ENCODE assay signal across 16 cellular contexts in genomic region chr20:52200870-52201269, GRCh38. TPM values are rescaled to one million over a fixed set of nuclear protein-coding genes. Genes with fewer than 3 reads are reported as not detected.
DNase-seq lines count a peak whose midpoint lies in the region; ATAC-seq and TF ChIP-seq lines count a peak whose summit lies in the region.
"Had no signal": no experiment of that assay in that cellular context is flagged by ENCODE, and none has a peak within 500 bp of the region (broad histone marks: within the 10 kb centered on the region; RNA-seq: fewer than 3 reads in every experiment).

No MANE protein-coding gene starts in this region.

- POLR2A ChIA-PET in IMR-90 (lab: Charles Lee; ENCODE audit: unreplicated experiment), result no interaction called here
- POLR2A ChIA-PET in PC-9 (lab: Charles Lee; ENCODE audit: unreplicated experiment), result no interaction called here
- POLR2A ChIA-PET in HEK293T (lab: Yijun Ruan, JAX), result interaction anchor here (1.5 kb wide), 1 partner anchor 9 kb away, joined by 5 read pairs; the partner anchor contains the start of gene ZFP64

- no peak overlapping the region for H3K4ac ChIP-seq in IMR-90 (ENCODE audit: low read depth, low read length)

- in situ Hi-C loops in IMR-90 (cut with MboI; ENCODE audit: low sequenced_read_pairs), result no loop called here

- H3K4me3 ChIP-seq in IMR-90 (ENCODE audit: insufficient read depth, low read depth, low read length) (no peak overlapping the region), PC-9 (no peak overlapping the region), fibroblast of the aortic adventitia (ENCODE audit: low read depth, low read length) (no peak overlapping the region)
- H3K4me3 ChIP-seq: left lung, mucosa of descending colon, SK-N-MC had no signal

- H3K27ac ChIP-seq in IMR-90 (ENCODE audit: insufficient read depth, low read length), result no peak overlapping the region
- 0 out of 2 replicates have a peak overlapping the region, but pooled peaks have one; percentile 20 for H3K27ac ChIP-seq in PC-9
- H3K27ac ChIP-seq: left lung, SK-N-MC had no signal

- H3F3A ChIP-seq in PC-9 (ENCODE audit: insufficient read depth, low read depth), result 0 out of 2 replicates have a peak, but pooled peaks cover 7% of the 10 kb centered on the region

- no peaks in the 10 kb centered on the region for H3K9me2 ChIP-seq in PC-9 (ENCODE audit: insufficient read depth)

- no peak overlapping the region for H2AFZ ChIP-seq in IMR-90 (replicated peaks; ENCODE audit: low read length, poor library complexity)
- 0 out of 2 replicates have a peak overlapping the region, but pooled peaks have one; percentile 7 for H2AFZ ChIP-seq in PC-9

- H3K79me2 ChIP-seq in PC-9 (ENCODE audit: low read depth), result no peaks in the 10 kb centered on the region

- no peak overlapping the region for H3K9ac ChIP-seq in IMR-90 (ENCODE audit: low read depth, low read length)

- ATAC-seq in IMR-90 (ENCODE audit: low read depth), result no peak
- ATAC-seq in GM18858 (IDR thresholded peaks at IDR 0.05; ENCODE audit: unreplicated experiment), result no peak
- ATAC-seq: activated T-helper 17 cell treated with anti-CD3 and anti-CD28 coated beads, Interleukin-2, amount 50 U/mL, for 72 hours; mucosa of descending colon; PC-3 had no signal

- BruUV-seq in IMR-90 (replicated peaks; lab: Mats Ljungman, UMichigan), result no TSS peak
- BruUV-seq in PC-9 (replicated peaks; lab: Mats Ljungman, UMichigan), result no TSS peak

- no peak overlapping the region for H3K4me2 ChIP-seq in IMR-90 (ENCODE audit: low read depth, low read length)
- peak overlapping the region; percentile 13; the same call in 1 of the 2 replicates for H3K4me2 ChIP-seq in PC-9

- DNase-seq in IMR-90 (peak; percentile 8), NCI-H2029 treated with DMSO at 0.1 percent for 48 hours (lab: John Stamatoyannopoulos, UW) (peak; percentile 17), PC-9 (no peak), fibroblast of the aortic adventitia (ENCODE audit: low read depth) (peak; percentile 20), NCI-H524 treated with DMSO at 0.1 percent for 48 hours (lab: John Stamatoyannopoulos, UW) (no peak), HEK293T (ENCODE audit: extremely low spot score) (no peak)
- DNase-seq: activated CD4-positive, CD25-positive, alpha-beta regulatory T cell treated with anti-CD3 and anti-CD28 coated beads, Interleukin-2, amount 50 U/mL, for 72 hours; AML-193; glutamatergic neuron; left lung; mucosa of descending colon; NCI-H526; PC-3 had no signal

- H3K14ac ChIP-seq in IMR-90 (replicated peaks; ENCODE audit: low read depth, low read length), result no peak overlapping the region

- peaks cover 3% of the 10 kb centered on the region for H3K27me3 ChIP-seq in IMR-90 (ENCODE audit: control insufficient read depth, insufficient read depth, low read length)
- no peaks in the 10 kb centered on the region for H3K27me3 ChIP-seq in PC-9 (ENCODE audit: insufficient read depth, low read depth)
- H3K27me3 ChIP-seq: left lung had no signal

- H2BK20ac ChIP-seq in IMR-90 (ENCODE audit: low read depth, low read length), result no peak overlapping the region

- H4K91ac ChIP-seq in IMR-90 (ENCODE audit: insufficient read depth, low read depth, low read length), result no peak overlapping the region

- H2BK15ac ChIP-seq in IMR-90 (ENCODE audit: low read depth, low read length), result no peak overlapping the region

- H3K23ac ChIP-seq in IMR-90 (ENCODE audit: low read depth, low read length), result no peak overlapping the region

- dilution Hi-C loops in IMR-90 (cut with HindIII; ENCODE audit: low sequenced_read_pairs, unreplicated experiment), result no loop called here

- H3K4me1 ChIP-seq in IMR-90 (ENCODE audit: control insufficient read depth, insufficient read depth, low read length) (no peaks in the 10 kb centered on the region; the same call in 1 of the 2 replicates), PC-9 (replicated peaks; ENCODE audit: insufficient read depth) (no peaks in the 10 kb centered on the region; the same call in 1 of the 2 replicates)
- H3K4me1 ChIP-seq: left lung had no signal

- no peak overlapping the region for H2BK5ac ChIP-seq in IMR-90 (ENCODE audit: low read depth, low read length, poor library complexity, severe bottlenecking)

- no peak for TF ChIP-seq CTCF in IMR-90 (conservative IDR thresholded peaks at IDR 0.05; ENCODE audit: low read depth, low read length)
- no peak for TF ChIP-seq CTCF in PC-9 (conservative IDR thresholded peaks at IDR 0.05)
- no peak for TF ChIP-seq CTCF in fibroblast of the aortic adventitia (IDR thresholded peaks at IDR 0.05; ENCODE audit: insufficient read depth, low read length)

- H2BK120ac ChIP-seq in IMR-90 (ENCODE audit: low read depth, low read length), result no peak overlapping the region

- no peaks in the 10 kb centered on the region for H4K20me1 ChIP-seq in IMR-90 (ENCODE audit: insufficient read depth, low read length)
- H4K20me1 ChIP-seq in PC-9 (ENCODE audit: insufficient read depth), result no peaks in the 10 kb centered on the region

- no peak overlapping the region for H3K56ac ChIP-seq in IMR-90 (ENCODE audit: extremely low read depth, insufficient read depth, low read length)

- H4K8ac ChIP-seq in IMR-90 (ENCODE audit: low read depth in 2 of 2, low read length in 2 of 2), result no peak overlapping the region

- TF ChIP-seq POLR2A in IMR-90 (IDR thresholded peaks at IDR 0.05; ENCODE audit: low read depth, low read length), result no peak

- H4K5ac ChIP-seq in IMR-90 (ENCODE audit: low read depth, low read length), result no peak overlapping the region

- no peak overlapping the region for H2AK9ac ChIP-seq in IMR-90 (replicated peaks; ENCODE audit: low read depth, low read length, poor library complexity)

- no CpG with 5 or more reads among the region's 2 CpGs for WGBS in IMR-90 (ENCODE audit: extremely low coverage in 2 of 2, insufficient read length in 1 of 2), 2 experiments

- H3K9me3 ChIP-seq in IMR-90 (ENCODE audit: control insufficient read depth, insufficient read depth, low read length) (no peaks in the 10 kb centered on the region), PC-9 (ENCODE audit: insufficient read depth, low read depth) (no peaks in the 10 kb centered on the region)
- H3K9me3 ChIP-seq: left lung, mucosa of descending colon had no signal

- no peak overlapping the region for H3K18ac ChIP-seq in IMR-90 (ENCODE audit: low read depth, low read length)

- H3K36me3 ChIP-seq in IMR-90 (ENCODE audit: control insufficient read depth, insufficient read depth, low read length) (no peaks in the 10 kb centered on the region), PC-9 (ENCODE audit: low read depth) (no peaks in the 10 kb centered on the region)
- H3K36me3 ChIP-seq: left lung had no signal

- intact Hi-C loops in IMR-90 (cut with micrococcal nuclease), result no loop called here
- intact Hi-C loops in PC-9 (cut with micrococcal nuclease; ENCODE audit: unreplicated experiment), result loop anchor here (2.0 kb wide), 1 partner anchor 26 kb away; no protein-coding TSS in a partner anchor

- no peaks in the 10 kb centered on the region for H3K79me1 ChIP-seq in IMR-90 (ENCODE audit: low read depth in 1 of 2, low read length in 2 of 2)

- CTCF ChIA-PET in IMR-90 (lab: Yijun Ruan, JAX) (no interaction called here), PC-9 (lab: Charles Lee) (no interaction called here), HEK293T (lab: Yijun Ruan, JAX) (no interaction called here)

- no peak for TF ChIP-seq RAD21 in IMR-90 (IDR thresholded peaks at IDR 0.05; ENCODE audit: low read length)

- H2AK5ac ChIP-seq in IMR-90 (ENCODE audit: low read depth, low read length), result no peak overlapping the region

- H3K9me1 ChIP-seq in IMR-90 (ENCODE audit: insufficient read depth, low read length), result no peaks in the 10 kb centered on the region

TF ChIP-seq in IMR-90, 13 proteins besides CTCF, POLR2A, EP300 and RAD21 (continues in another document):
- TF ChIP-seq NFE2L2 (IDR thresholded peaks at IDR 0.05; ENCODE audit: low read depth, low read length) (no peak), CEBPB (IDR thresholded peaks at IDR 0.05; ENCODE audit: low read depth, low read length) (0 out of 2 replicates have a peak, but pooled peaks have one; percentile 6), MAZ (IDR thresholded peaks at IDR 0.05; ENCODE audit: borderline replicate concordance, low read depth, low read length) (no peak), FOS (IDR thresholded peaks at IDR 0.05; ENCODE audit: low read depth, low read length) (no peak), MAFK (IDR thresholded peaks at IDR 0.05; ENCODE audit: low read depth, low read length) (no peak), MXI1 (IDR thresholded peaks at IDR 0.05; ENCODE audit: borderline replicate concordance, low read depth, low read length) (no peak)

TF ChIP-seq in HEK293T, 16 proteins besides CTCF, POLR2A, EP300 and RAD21:
- no peak for TF ChIP-seq TARDBP (IDR thresholded peaks at IDR 0.05)
- TF ChIP-seq SP1 (IDR thresholded peaks at IDR 0.05), result no peak

RNA-seq across cellular contexts. Expression of gene ZFP64, which starts 9.3 kb away (rescaled TPM):
- total RNA-seq in IMR-90 (2012; rRNA removed), result 13.3 and 14.3 TPM in 2 replicates
- 15.1 and 17.1 TPM in 2 replicates for polyA plus RNA-seq in IMR-90 (2012; rRNA removed)
- polyA plus RNA-seq in IMR-90 (2012; cell fraction: cytosol; rRNA removed), result 14.1 and 18.0 TPM in 2 replicates
- polyA plus RNA-seq in IMR-90 (2012; cell fraction: nucleus; rRNA removed; ENCODE audit: low replicate concordance), result 10.8 and 15.0 TPM in 2 replicates
- 40.3 and 49.8 TPM in 2 replicates for total RNA-seq in PC-9 (2021)
- 21.7 and 21.9 TPM in 2 replicates for total RNA-seq in fibroblast of the aortic adventitia (ENCODE audit: low replicate concordance)

Comparison
In these comparisons a context has a peak if more than half of its experiments do, and no peak if none do; other contexts are left out.
1. DNase-seq: peak in IMR-90 (single experiment), NCI-H2029 treated with DMSO at 0.1 percent for 48 hours (single experiment) and fibroblast of the aortic adventitia (single experiment); none in PC-9 (0 of 2), NCI-H524 treated with DMSO at 0.1 percent for 48 hours (single experiment) and HEK293T (single experiment).